12 cellular contexts compared by ENCODE assay signal in the genomic region with DNA sequence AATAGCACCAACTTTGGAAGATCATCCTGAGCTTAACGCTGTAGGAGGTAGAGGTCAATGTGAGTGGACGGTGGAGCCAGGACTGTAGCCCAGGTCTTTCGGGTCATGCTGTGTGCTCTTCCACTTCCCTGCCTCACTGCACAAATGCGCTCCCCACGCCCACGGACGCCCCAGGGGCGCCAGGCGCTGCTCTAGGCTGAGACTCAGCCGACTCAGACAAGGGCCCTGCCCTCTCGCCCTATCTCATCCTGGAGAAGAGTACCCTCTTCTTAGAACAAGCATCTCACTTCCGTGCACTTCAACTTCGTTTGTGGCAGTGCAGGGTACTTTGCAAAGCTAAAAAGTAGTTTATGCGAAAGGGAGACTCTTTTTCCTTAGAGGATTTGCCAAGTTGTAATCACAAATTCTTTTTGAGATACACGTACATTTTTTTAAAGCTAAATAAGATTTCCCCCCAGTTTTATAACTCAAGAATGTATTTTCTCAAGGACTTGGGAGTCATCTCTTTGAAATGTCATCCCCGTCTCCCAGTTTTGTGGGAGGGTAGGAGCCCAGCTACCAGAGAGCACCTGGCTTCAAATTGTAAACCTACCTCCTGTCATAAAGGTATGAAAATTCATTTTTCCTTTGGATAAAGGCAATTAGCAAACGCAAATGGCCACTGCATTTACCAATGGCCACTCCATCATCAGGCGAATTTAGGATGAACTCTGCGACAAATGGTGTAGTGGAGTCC. TPM values are rescaled to one million over a fixed set of nuclear protein-coding genes. Genes with fewer than 3 reads are reported as not detected.
A peak's percentile ranks its signal among the peaks of the same experiment; 100 is the strongest.
DNase-seq lines count a peak whose midpoint lies in the region; ATAC-seq lines count a peak whose summit lies in the region.
"Had no signal": no experiment of that assay in that cellular context is flagged by ENCODE, and none has a peak within 500 bp of the region (broad histone marks: within the 10 kb centered on the region; RNA-seq: fewer than 3 reads in every experiment).

No MANE protein-coding gene starts in this region.

- H3K36me3 ChIP-seq in NT2/D1 (ENCODE audit: insufficient read depth, insufficient read length, low read length): peaks cover 7% of the 10 kb centered on the region
- H3K36me3 ChIP-seq in skeletal muscle tissue (ENCODE audit: control insufficient read depth in 3 of 3, insufficient read depth in 3 of 3, low read length in 3 of 3): no peaks in the 10 kb centered on the region
- H3K36me3 ChIP-seq: gastrocnemius medialis had no signal

- H3K9ac ChIP-seq in NT2/D1 (ENCODE audit: insufficient read length, low read depth) (peak overlapping the region; percentile 17), skeletal muscle tissue (ENCODE audit: low read depth in 1 of 3, low read length in 3 of 3) (no peak overlapping the region)

- no peaks in the 10 kb centered on the region for H3K9me3 Mint-ChIP-seq in activated CD4-positive, alpha-beta T cell treated with anti-CD3 and anti-CD28 coated beads for 36 hours (ENCODE audit: low read depth)
- no peaks in the 10 kb centered on the region for H3K9me3 Mint-ChIP-seq in central memory CD8-positive, alpha-beta T cell

- H3K27ac Mint-ChIP-seq in activated CD4-positive, alpha-beta T cell treated with anti-CD3 and anti-CD28 coated beads for 36 hours: no peak overlapping the region
- no peak overlapping the region for H3K27ac Mint-ChIP-seq in central memory CD8-positive, alpha-beta T cell (ENCODE audit: low read depth)

- H3K27me3 Mint-ChIP-seq in activated CD4-positive, alpha-beta T cell treated with anti-CD3 and anti-CD28 coated beads for 36 hours: peaks cover 40% of the 10 kb centered on the region
- peaks cover 41% of the 10 kb centered on the region for H3K27me3 Mint-ChIP-seq in central memory CD8-positive, alpha-beta T cell

- no peaks in the 10 kb centered on the region for H3K36me3 Mint-ChIP-seq in activated CD4-positive, alpha-beta T cell treated with anti-CD3 and anti-CD28 coated beads for 36 hours (ENCODE audit: low read depth)
- peaks cover 2% of the 10 kb centered on the region for H3K36me3 Mint-ChIP-seq in central memory CD8-positive, alpha-beta T cell (ENCODE audit: insufficient read depth)

- peak; percentile 38 for DNase-seq in activated CD4-positive, alpha-beta T cell treated with anti-CD3 and anti-CD28 coated beads for 36 hours
- no peak for DNase-seq in activated CD4-positive, alpha-beta T cell treated with anti-CD3 and anti-CD28 coated beads, Interleukin-2, amount 50 U/mL, for 1 hour
- DNase-seq in NT2/D1 (ENCODE audit: low read depth, low spot score) (no peak), C1 segment of cervical spinal cord (lab: John Stamatoyannopoulos, UW) (no peak), RPMI8226 (no peak)
- no peak for DNase-seq in central memory CD8-positive, alpha-beta T cell (ENCODE audit: low spot score in 2 of 2)
- DNase-seq: activated gamma-delta T cell treated with Interleukin-2 at 50 U/mL for 16 hours; gastrocnemius medialis; left cardiac atrium; stimulated activated naive CD4-positive, alpha-beta T cell treated with Interleukin-2 at 50 U/mL for 16 hours had no signal

- ATAC-seq in activated CD4-positive, alpha-beta T cell treated with anti-CD3 and anti-CD28 coated beads for 36 hours: no peak
- no peak for ATAC-seq in central memory CD8-positive, alpha-beta T cell (replicated peaks; ENCODE audit: extremely low read depth, poor library complexity, severe bottlenecking)
- no peak for ATAC-seq in GM18861 (IDR thresholded peaks at IDR 0.05; ENCODE audit: unreplicated experiment)

- CTCF ChIA-PET in activated CD4-positive, alpha-beta T cell treated with anti-CD3 and anti-CD28 coated beads for 36 hours (lab: Charles Lee): interaction anchor here (1.2 to 1.9 kb wide), 3 partner anchors 12 to 29 kb away, joined by 6 to 12 read pairs (median 6); a partner anchor contains a TSS

- peak overlapping the region; percentile 19 for H3K4me3 Mint-ChIP-seq in activated CD4-positive, alpha-beta T cell treated with anti-CD3 and anti-CD28 coated beads for 36 hours
- H3K4me3 Mint-ChIP-seq in central memory CD8-positive, alpha-beta T cell: peak overlapping the region; percentile 79

- no peak overlapping the region for H3K4me3 ChIP-seq in NT2/D1 (ENCODE audit: insufficient read length, low read depth)
- H3K4me3 ChIP-seq in skeletal muscle tissue (ENCODE audit: low read length in 3 of 3): peak overlapping the region in 2 of 3 donors; percentile 12 to 35

- POLR2A ChIA-PET in activated CD4-positive, alpha-beta T cell treated with anti-CD3 and anti-CD28 coated beads for 36 hours (lab: Charles Lee): interaction anchor here (0.9 kb wide), 1 partner anchor 29 kb away, joined by 3 read pairs; no protein-coding TSS in a partner anchor

- peaks cover 17% of the 10 kb centered on the region for H3K27me3 ChIP-seq in NT2/D1 (ENCODE audit: insufficient read depth, insufficient read length)
- H3K27me3 ChIP-seq in skeletal muscle tissue (ENCODE audit: control insufficient read depth in 3 of 3, insufficient read depth in 3 of 3, low read length in 3 of 3): peaks cover 8 to 39% (median 15%) of the 10 kb centered on the region in 3 donors

- H3K27ac ChIP-seq in skeletal muscle tissue (ENCODE audit: low read depth, low read length): no peak overlapping the region

- intact Hi-C loops in activated CD4-positive, alpha-beta T cell treated with anti-CD3 and anti-CD28 coated beads for 36 hours (cut with DNase I, micrococcal nuclease): loop anchor here (1.0 to 2.0 kb wide), 4 partner anchors 29 to 540 kb away; a partner anchor contains a TSS

- H3K4me1 ChIP-seq in NT2/D1 (ENCODE audit: insufficient read depth, insufficient read length): peaks cover 4% of the 10 kb centered on the region
- H3K4me1 ChIP-seq in skeletal muscle tissue (ENCODE audit: control insufficient read depth in 3 of 3, insufficient read depth in 3 of 3, low read length in 3 of 3): peaks cover 13 to 21% (median 14%) of the 10 kb centered on the region in 3 donors

- H3K4me1 Mint-ChIP-seq in activated CD4-positive, alpha-beta T cell treated with anti-CD3 and anti-CD28 coated beads for 36 hours: peaks cover 22% of the 10 kb centered on the region
- peaks cover 23% of the 10 kb centered on the region for H3K4me1 Mint-ChIP-seq in central memory CD8-positive, alpha-beta T cell

- H3K9me3 ChIP-seq in NT2/D1 (ENCODE audit: insufficient read depth, low read length) (no peaks in the 10 kb centered on the region), skeletal muscle tissue (ENCODE audit: control insufficient read depth in 3 of 3, low read length in 3 of 3) (no peaks in the 10 kb centered on the region)
- H3K9me3 ChIP-seq: gastrocnemius medialis had no signal

RNA-seq across cellular contexts. Expression of a gene that starts 1.2 kb away (rescaled TPM):
- 1 to 10 TPM; 3.0 to 3.6 TPM for total RNA-seq in activated CD4-positive, alpha-beta T cell treated with anti-CD3 and anti-CD28 coated beads for 36 hours
- total RNA-seq in skeletal muscle tissue: 1.0 TPM

RNA-seq across cellular contexts. Expression of a gene that starts 29.5 kb away (rescaled TPM):
- total RNA-seq in activated CD4-positive, alpha-beta T cell treated with anti-CD3 and anti-CD28 coated beads for 36 hours: 10 to 100 TPM; 38.0 to 56.5 TPM
- 60.5 TPM for total RNA-seq in skeletal muscle tissue
